Comparison of ENCODE assay signal across 1 cellular context in genomic region chr10:132458595-132459251, GRCh38.
TF ChIP-seq lines count a peak whose summit lies in the region.

No MANE protein-coding gene starts in this region.

TF ChIP-seq in HEK293, 187 proteins besides CTCF, POLR2A, EP300 and RAD21 (continued from another document):
- TF ChIP-seq ZNF692 (tag by site-specific recombination; IDR thresholded peaks at IDR 0.05) (no peak), ZNF324 (tag by site-specific recombination; IDR thresholded peaks at IDR 0.05) (no peak), ZFP37 (tag by site-specific recombination; IDR thresholded peaks at IDR 0.05) (peak; percentile 70), ZNF221 (tag by site-specific recombination; IDR thresholded peaks at IDR 0.05; ENCODE audit: borderline replicate concordance) (no peak), ZNF610 (tag by site-specific recombination; IDR thresholded peaks at IDR 0.05; ENCODE audit: borderline replicate concordance) (no peak), ZNF19 (tag by site-specific recombination; IDR thresholded peaks at IDR 0.05; ENCODE audit: low read depth) (no peak), KLF8 (tag by site-specific recombination; IDR thresholded peaks at IDR 0.05) (peak; percentile 12; the same call in 1 of the 2 replicates), ZFP69B (tag by site-specific recombination; IDR thresholded peaks at IDR 0.05) (no peak), ZNF391 (tag by site-specific recombination; IDR thresholded peaks at IDR 0.05; ENCODE audit: borderline replicate concordance, low read depth) (0 out of 2 replicates have a peak, but pooled peaks have one; percentile 72), EGR2 (tag by site-specific recombination; IDR thresholded peaks at IDR 0.05; ENCODE audit: low read depth) (peak; percentile 44; the same call in 1 of the 2 replicates), ZBTB48 (tag by site-specific recombination; IDR thresholded peaks at IDR 0.05) (peak; percentile 55; the same call in 1 of the 2 replicates), ZBTB10 (tag by site-specific recombination; IDR thresholded peaks at IDR 0.05) (no peak), TRIM28 (IDR thresholded peaks at IDR 0.05; ENCODE audit: borderline replicate concordance, low read length) (no peak), HOXD13 (CRISPR knock-in tag; IDR thresholded peaks at IDR 0.05; ENCODE audit: borderline replicate concordance) (no peak), PRDM2 (tag by site-specific recombination; IDR thresholded peaks at IDR 0.05; ENCODE audit: borderline replicate concordance) (no peak), ZNF654 (tag by site-specific recombination; IDR thresholded peaks at IDR 0.05; ENCODE audit: low read depth) (peak; percentile 54), GLIS1 (tag by site-specific recombination; IDR thresholded peaks at IDR 0.05) (peak; percentile 13; the same call in 1 of the 2 replicates), ZIC2 (tag by site-specific recombination; IDR thresholded peaks at IDR 0.05) (peak; percentile 50), ZSCAN23 (tag by site-specific recombination; IDR thresholded peaks at IDR 0.05) (no peak), ZBTB17 (tag by site-specific recombination; IDR thresholded peaks at IDR 0.05) (no peak), HIC1 (tag by site-specific recombination; IDR thresholded peaks at IDR 0.05) (peak; percentile 43), ZNF23 (tag by site-specific recombination; IDR thresholded peaks at IDR 0.05; ENCODE audit: borderline replicate concordance) (no peak), KLF7 (tag by site-specific recombination; IDR thresholded peaks at IDR 0.05; ENCODE audit: borderline replicate concordance) (no peak), ZSCAN16 (tag by site-specific recombination; IDR thresholded peaks at IDR 0.05) (no peak), ZNF2 (tag by site-specific recombination; IDR thresholded peaks at IDR 0.05) (peak; percentile 69), WT1 (tag by site-specific recombination; IDR thresholded peaks at IDR 0.05) (peak; percentile 14; the same call in 1 of the 2 replicates), SP3 (tag by site-specific recombination; IDR thresholded peaks at IDR 0.05) (no peak), ZNF501 (tag by site-specific recombination; IDR thresholded peaks at IDR 0.05) (peak; percentile 57; the same call in 1 of the 2 replicates), ZNF404 (tag by site-specific recombination; IDR thresholded peaks at IDR 0.05) (no peak), SCRT1 (tag by site-specific recombination; IDR thresholded peaks at IDR 0.05; ENCODE audit: borderline replicate concordance) (no peak)
